In genomic region chr12:4355843-4356327, GRCh38 we compare ENCODE assay signal across 8 cellular contexts. TPM values are rescaled to one million over a fixed set of nuclear protein-coding genes. Genes with fewer than 3 reads are reported as not detected.
DNase-seq lines count a peak whose midpoint lies in the region; ATAC-seq and TF ChIP-seq lines count a peak whose summit lies in the region.

No MANE protein-coding gene starts in this region.

- H3K36me3 Mint-ChIP-seq in activated T-cell treated with anti-CD3 and anti-CD28 coated beads, Interleukin-2, amount 50 U/mL, for 72 hours (ENCODE audit: insufficient read depth in 2 of 2), result peaks cover 0 to 3% of the 10 kb centered on the region in 2 donors

- peak; percentile 33 for TF ChIP-seq CTCF in hepatocyte (IDR thresholded peaks at IDR 0.05; ENCODE audit: poor library complexity)

- H3K9me3 ChIP-seq in hepatocyte (ENCODE audit: low read depth), result no peaks in the 10 kb centered on the region

- H3K4me3 Mint-ChIP-seq in activated T-cell treated with anti-CD3 and anti-CD28 coated beads, Interleukin-2, amount 50 U/mL, for 72 hours, result no peak overlapping the region

- H4K20me1 ChIP-seq in hepatocyte (ENCODE audit: insufficient read depth, poor library complexity, severe bottlenecking), result no peaks in the 10 kb centered on the region

- no peaks in the 10 kb centered on the region for H3K4me1 ChIP-seq in hepatocyte (ENCODE audit: insufficient read depth)

- no peaks in the 10 kb centered on the region for H3K9me2 ChIP-seq in hepatocyte (replicated peaks; ENCODE audit: insufficient read depth)

- WGBS in hepatocyte (ENCODE audit: low lambda C conversion rate, missing lambda C conversion rate), result 86% methylated on average over 1 of the region's 1 CpG

- no peaks in the 10 kb centered on the region for H3K27me3 Mint-ChIP-seq in activated T-cell treated with anti-CD3 and anti-CD28 coated beads, Interleukin-2, amount 50 U/mL, for 72 hours (ENCODE audit: low read depth)

- H3K79me2 ChIP-seq in hepatocyte, result no peaks in the 10 kb centered on the region

- no peaks in the 10 kb centered on the region for H3K36me3 ChIP-seq in hepatocyte (replicated peaks; ENCODE audit: insufficient read depth, low read depth)

- peaks cover 0 to 2% of the 10 kb centered on the region in 2 donors for H3K9me3 Mint-ChIP-seq in activated T-cell treated with anti-CD3 and anti-CD28 coated beads, Interleukin-2, amount 50 U/mL, for 72 hours

- peaks cover 6% of the 10 kb centered on the region for H3K4me1 Mint-ChIP-seq in activated T-cell treated with anti-CD3 and anti-CD28 coated beads, Interleukin-2, amount 50 U/mL, for 72 hours (ENCODE audit: low read depth)

- no peak overlapping the region for H3K4me3 ChIP-seq in hepatocyte

- no peak overlapping the region for H2AFZ ChIP-seq in hepatocyte

- H3K4me2 ChIP-seq in hepatocyte, result no peak overlapping the region

- ATAC-seq in activated T-cell treated with anti-CD3 and anti-CD28 coated beads, Interleukin-2, amount 50 U/mL, for 72 hours (replicated peaks in 1 of 2), result peak; percentile 39 to 41
- ATAC-seq in GM18517 (IDR thresholded peaks at IDR 0.05; ENCODE audit: unreplicated experiment), result no peak

- H3K27me3 ChIP-seq in hepatocyte, result no peaks in the 10 kb centered on the region

- H3K27ac ChIP-seq in hepatocyte, result no peak overlapping the region

- H3K27ac Mint-ChIP-seq in activated T-cell treated with anti-CD3 and anti-CD28 coated beads, Interleukin-2, amount 50 U/mL, for 72 hours, result no peak overlapping the region

- peak; percentile 11 to 58 (median 13) for DNase-seq in NCI-H1417 (lab: John Stamatoyannopoulos, UW)
- no peak for DNase-seq in NCI-H1417 treated with DMSO at 0.1 percent for 48 hours (lab: John Stamatoyannopoulos, UW)
- peak; percentile 75 for DNase-seq in NCI-H69 (lab: John Stamatoyannopoulos, UW)
- DNase-seq in activated T-cell treated with anti-CD3 and anti-CD28 coated beads, Interleukin-2, amount 50 U/mL, for 72 hours, result peak; percentile 61 to 73
- DNase-seq in hepatocyte (ENCODE audit: low spot score), result peak; percentile 26
- DNase-seq in stimulated activated CD8-positive, alpha-beta memory T cell treated with anti-CD3 and anti-CD28 coated beads, Interleukin-4, amount 100 ng/mL, for 48 hours, result peak; percentile 89
- DNase-seq in DMS114 treated with DMSO at 0.1 percent for 48 hours (lab: John Stamatoyannopoulos, UW; ENCODE audit: unreplicated experiment), result no peak

RNA-seq across cellular contexts. Expression of gene FGF23, which starts 23.6 kb away (rescaled TPM):
- not detected for total RNA-seq in activated T-cell treated with anti-CD3 and anti-CD28 coated beads, Interleukin-2, amount 50 U/mL, for 72 hours
- 2.6 and 3.1 TPM in 2 replicates for total RNA-seq in hepatocyte
- polyA plus RNA-seq in hepatocyte, result 0.46 and 1.8 TPM in 2 replicates

RNA-seq across cellular contexts. Expression of gene TIGAR, which starts 34.9 kb away (rescaled TPM):
- total RNA-seq in activated T-cell treated with anti-CD3 and anti-CD28 coated beads, Interleukin-2, amount 50 U/mL, for 72 hours, result 10 to 100 TPM; 16.1 to 22.5 TPM
- 6.9 and 7.9 TPM in 2 replicates for total RNA-seq in hepatocyte
- polyA plus RNA-seq in hepatocyte, result 9.8 and 12.3 TPM in 2 replicates

Comparison
In these comparisons a context has a peak if more than half of its experiments do, and no peak if none do; other contexts are left out.
1. DNase-seq: peak in NCI-H1417 (3 of 3), NCI-H69 (single experiment), activated T-cell treated with anti-CD3 and anti-CD28 coated beads, Interleukin-2, amount 50 U/mL, for 72 hours (2 of 2), hepatocyte (single experiment) and stimulated activated CD8-positive, alpha-beta memory T cell treated with anti-CD3 and anti-CD28 coated beads, Interleukin-4, amount 100 ng/mL, for 48 hours (single experiment); none in NCI-H1417 treated with DMSO at 0.1 percent for 48 hours (single experiment) and DMS114 treated with DMSO at 0.1 percent for 48 hours (single experiment).